Comparison of ENCODE assay signal across 8 cellular contexts in the genomic region with DNA sequence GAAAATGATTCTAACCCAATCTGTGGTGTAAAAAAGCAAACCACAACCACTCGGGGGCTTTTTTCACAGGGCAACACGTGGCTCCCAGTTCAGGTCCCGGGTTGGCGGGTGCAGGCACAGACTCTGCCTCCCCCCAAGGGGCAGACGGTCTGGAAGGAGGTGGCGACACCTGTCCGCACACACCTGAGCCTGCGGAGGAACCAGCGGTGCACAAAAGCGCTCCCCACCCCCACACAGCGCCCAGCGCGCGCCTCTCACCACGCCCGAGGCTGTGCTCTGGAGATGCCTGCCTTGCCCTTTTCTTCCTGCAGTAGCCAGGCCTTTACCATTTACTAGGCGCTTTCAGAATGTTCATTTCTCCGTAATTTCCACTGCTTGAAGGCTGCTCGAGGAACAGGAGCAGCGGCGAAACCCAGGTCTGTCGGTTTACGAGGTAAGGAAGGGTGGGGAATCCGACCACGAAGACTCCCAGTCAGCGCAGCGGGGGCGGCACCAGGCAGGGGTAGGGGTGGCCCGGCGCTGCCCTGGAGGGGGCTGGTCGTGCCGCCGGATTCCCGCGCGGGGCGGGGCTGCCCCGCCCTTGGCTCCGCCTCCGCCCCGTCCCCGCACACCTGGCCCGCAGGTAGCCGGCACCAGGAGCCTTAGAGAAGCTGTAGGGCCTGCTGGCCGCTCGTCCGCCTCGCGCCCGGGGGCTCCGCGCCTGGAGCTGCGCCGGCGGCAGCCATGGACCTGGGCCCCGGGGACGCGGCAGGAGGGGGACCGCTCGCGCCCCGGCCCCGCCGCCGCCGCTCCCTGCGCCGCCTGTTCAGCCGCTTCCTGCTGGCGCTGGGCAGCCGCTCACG. TPM values are rescaled to one million over a fixed set of nuclear protein-coding genes. Genes with fewer than 3 reads are reported as not detected.
DNase-seq lines count a peak whose midpoint lies in the region; ATAC-seq and TF ChIP-seq lines count a peak whose summit lies in the region.

A gene with protein sequence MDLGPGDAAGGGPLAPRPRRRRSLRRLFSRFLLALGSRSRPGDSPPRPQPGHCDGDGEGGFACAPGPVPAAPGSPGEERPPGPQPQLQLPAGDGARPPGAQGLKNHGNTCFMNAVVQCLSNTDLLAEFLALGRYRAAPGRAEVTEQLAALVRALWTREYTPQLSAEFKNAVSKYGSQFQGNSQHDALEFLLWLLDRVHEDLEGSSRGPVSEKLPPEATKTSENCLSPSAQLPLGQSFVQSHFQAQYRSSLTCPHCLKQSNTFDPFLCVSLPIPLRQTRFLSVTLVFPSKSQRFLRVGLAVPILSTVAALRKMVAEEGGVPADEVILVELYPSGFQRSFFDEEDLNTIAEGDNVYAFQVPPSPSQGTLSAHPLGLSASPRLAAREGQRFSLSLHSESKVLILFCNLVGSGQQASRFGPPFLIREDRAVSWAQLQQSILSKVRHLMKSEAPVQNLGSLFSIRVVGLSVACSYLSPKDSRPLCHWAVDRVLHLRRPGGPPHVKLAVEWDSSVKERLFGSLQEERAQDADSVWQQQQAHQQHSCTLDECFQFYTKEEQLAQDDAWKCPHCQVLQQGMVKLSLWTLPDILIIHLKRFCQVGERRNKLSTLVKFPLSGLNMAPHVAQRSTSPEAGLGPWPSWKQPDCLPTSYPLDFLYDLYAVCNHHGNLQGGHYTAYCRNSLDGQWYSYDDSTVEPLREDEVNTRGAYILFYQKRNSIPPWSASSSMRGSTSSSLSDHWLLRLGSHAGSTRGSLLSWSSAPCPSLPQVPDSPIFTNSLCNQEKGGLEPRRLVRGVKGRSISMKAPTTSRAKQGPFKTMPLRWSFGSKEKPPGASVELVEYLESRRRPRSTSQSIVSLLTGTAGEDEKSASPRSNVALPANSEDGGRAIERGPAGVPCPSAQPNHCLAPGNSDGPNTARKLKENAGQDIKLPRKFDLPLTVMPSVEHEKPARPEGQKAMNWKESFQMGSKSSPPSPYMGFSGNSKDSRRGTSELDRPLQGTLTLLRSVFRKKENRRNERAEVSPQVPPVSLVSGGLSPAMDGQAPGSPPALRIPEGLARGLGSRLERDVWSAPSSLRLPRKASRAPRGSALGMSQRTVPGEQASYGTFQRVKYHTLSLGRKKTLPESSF (plus strand): TSS at position 608 of the 842 bp plus-strand sequence. CDS start 116 bp downstream, at position 724.

- intact Hi-C loops in CD4-positive, alpha-beta memory T cell (cut with micrococcal nuclease), result no loop called here
- intact Hi-C loops in lower leg skin (cut with DNase I; ENCODE audit: low total_unique reads), result no loop called here

- no peak within 1 kb of the TSS for H3K9ac ChIP-seq in stomach smooth muscle (ENCODE audit: low read length in 2 of 2)

- H3K4me3 ChIP-seq in CD4-positive, alpha-beta memory T cell (ENCODE audit: low read length in 2 of 2), result peak within 1 kb of the TSS; percentile 11 to 47
- peak within 1 kb of the TSS; percentile 97 for H3K4me3 ChIP-seq in GM23338
- H3K4me3 ChIP-seq in lower leg skin (ENCODE audit: low read depth, poor library complexity, severe bottlenecking), result peak within 1 kb of the TSS; percentile 61
- peak within 1 kb of the TSS; percentile 55 to 67 for H3K4me3 ChIP-seq in stomach smooth muscle (ENCODE audit: low read length in 2 of 2)

- H3K4me1 Mint-ChIP-seq in CD4-positive, alpha-beta memory T cell, result peaks cover 4 to 13% (median 9%) of the 10 kb centered on the region in 4 donors
- H3K4me1 Mint-ChIP-seq in GM23338, result peaks cover 39% of the 10 kb centered on the region

- 0% methylated on average over 21 to 22 of the region's 72 CpGs for WGBS in lower leg skin, 2 donors

- peak; percentile 75 for ATAC-seq in GM23338

- H3K9me3 Mint-ChIP-seq in CD4-positive, alpha-beta memory T cell, result peaks cover 0 to 3% (median 0%) of the 10 kb centered on the region in 8 donors
- H3K9me3 Mint-ChIP-seq in GM23338, result no peaks in the 10 kb centered on the region

- H3K27me3 ChIP-seq in CD4-positive, alpha-beta memory T cell (ENCODE audit: insufficient read depth, low read length), result peaks cover 15% of the 10 kb centered on the region
- H3K27me3 ChIP-seq in GM23338 (ENCODE audit: insufficient read depth) (peaks cover 14% of the 10 kb centered on the region), stomach smooth muscle (ENCODE audit: control insufficient read depth in 1 of 2, insufficient read depth in 2 of 2, low read length in 2 of 2) (peaks cover 26% of the 10 kb centered on the region in 2 donors)

- POLR2A ChIA-PET in CD4-positive, alpha-beta memory T cell (lab: Charles Lee; ENCODE audit: partially characterized antibody), result no interaction called here

- DNase-seq in CD4-positive, alpha-beta memory T cell, result peak in 3 of 5 donors; percentile 2 to 12 (median 11)
- DNase-seq in GM23338 (ENCODE audit: low spot score), result peak; percentile 79
- peak; percentile 54 for DNase-seq in RKO (ENCODE audit: low spot score)
- peak; percentile 17 for DNase-seq in cerebellar cortex (ENCODE audit: low spot score)
- DNase-seq in lower leg skin (ENCODE audit: low spot score in 2 of 2), result peak in 1 of 2 donors; percentile 81
- no peak for DNase-seq in COR-L47 (lab: John Stamatoyannopoulos, UW)
- no peak for DNase-seq in cerebellar nuclear complex (lab: John Stamatoyannopoulos, UW)

- H3K4me2 ChIP-seq in GM23338, result peak within 1 kb of the TSS; percentile 99

- peaks cover 33 to 36% of the 10 kb centered on the region in 2 donors for H3K27me3 Mint-ChIP-seq in CD4-positive, alpha-beta memory T cell
- H3K27me3 Mint-ChIP-seq in GM23338 (ENCODE audit: insufficient read depth, low read depth, poor library complexity), result peaks cover 19% of the 10 kb centered on the region

- peaks cover 18% of the 10 kb centered on the region for H3K4me1 ChIP-seq in CD4-positive, alpha-beta memory T cell (ENCODE audit: insufficient read depth, low read length)
- H3K4me1 ChIP-seq in GM23338 (ENCODE audit: insufficient read depth) (peaks cover 23% of the 10 kb centered on the region), stomach smooth muscle (ENCODE audit: control insufficient read depth, insufficient read depth, low read length) (peaks cover 17% of the 10 kb centered on the region)

- H3K79me2 ChIP-seq in GM23338 (replicated peaks; ENCODE audit: insufficient read depth), result peaks cover 30% of the 10 kb centered on the region

- peak within 1 kb of the TSS; percentile 77 to 86 (median 84) for H3K4me3 Mint-ChIP-seq in CD4-positive, alpha-beta memory T cell
- H3K4me3 Mint-ChIP-seq in GM23338, result peak within 1 kb of the TSS; percentile 88

- TF ChIP-seq CTCF in GM23338 (conservative IDR thresholded peaks at IDR 0.05; ENCODE audit: low read depth in 2 of 2) (0 out of 4 replicates have a peak, but pooled peaks of 1 of the 2 experiments have one; percentile 4), lower leg skin (IDR thresholded peaks at IDR 0.05) (no peak)

- peaks cover 8% of the 10 kb centered on the region; the same call in 1 of the 2 replicates for H4K20me1 ChIP-seq in GM23338 (replicated peaks; ENCODE audit: insufficient read depth)

- H3K9me3 ChIP-seq in CD4-positive, alpha-beta memory T cell (ENCODE audit: control insufficient read depth in 1 of 2, low read length in 2 of 2), result no peaks in the 10 kb centered on the region
- no peaks in the 10 kb centered on the region for H3K9me3 ChIP-seq in stomach smooth muscle (ENCODE audit: control insufficient read depth in 2 of 2, low read length in 2 of 2)

- no peaks in the 10 kb centered on the region for H3K36me3 ChIP-seq in CD4-positive, alpha-beta memory T cell (ENCODE audit: insufficient read depth, low read length)
- H3K36me3 ChIP-seq in GM23338 (ENCODE audit: insufficient read depth) (no peaks in the 10 kb centered on the region), stomach smooth muscle (ENCODE audit: control insufficient read depth in 2 of 2, insufficient read depth in 2 of 2, low read length in 2 of 2) (no peaks in the 10 kb centered on the region)

- H3K27ac ChIP-seq in CD4-positive, alpha-beta memory T cell (ENCODE audit: low read depth, low read length), result no peak within 1 kb of the TSS
- H3K27ac ChIP-seq in GM23338 (ENCODE audit: low read depth) (peak within 1 kb of the TSS; percentile 98), stomach smooth muscle (ENCODE audit: low read length) (no peak within 1 kb of the TSS)

- no peak for TF ChIP-seq POLR2A in lower leg skin (IDR thresholded peaks at IDR 0.05)

- H3K27ac Mint-ChIP-seq in CD4-positive, alpha-beta memory T cell, result peak within 1 kb of the TSS in 1 of 7 donors; percentile 14
- H3K27ac Mint-ChIP-seq in GM23338, result peak within 1 kb of the TSS; percentile 97

- no peaks in the 10 kb centered on the region for H3K36me3 Mint-ChIP-seq in CD4-positive, alpha-beta memory T cell
- H3K36me3 Mint-ChIP-seq in GM23338 (ENCODE audit: low read depth), result 0 out of 3 replicates have a peak, but pooled peaks cover 4% of the 10 kb centered on the region

- CTCF ChIA-PET in CD4-positive, alpha-beta memory T cell (lab: Charles Lee; ENCODE audit: partially characterized antibody), result no interaction called here

- H3K9me2 ChIP-seq in GM23338 (ENCODE audit: insufficient read depth), result no peaks in the 10 kb centered on the region

- peak within 1 kb of the TSS; percentile 87 for H2AFZ ChIP-seq in GM23338

- H3F3A ChIP-seq in GM23338 (replicated peaks; ENCODE audit: low read depth), result 0 out of 2 replicates have a peak, but pooled peaks cover 4% of the 10 kb centered on the region

TF ChIP-seq in GM23338, 12 proteins besides CTCF, POLR2A, EP300 and RAD21:
- TF ChIP-seq ZNF331 (CRISPR knock-in tag; IDR thresholded peaks at IDR 0.05; ENCODE audit: low read depth), result peak; percentile 69
- no peak for TF ChIP-seq CREB1 (CRISPR knock-in tag; IDR thresholded peaks at IDR 0.05; ENCODE audit: low read depth)
- peak; percentile 66 for TF ChIP-seq POLR2AphosphoS5 (IDR thresholded peaks at IDR 0.05; ENCODE audit: low read depth)
TF ChIP-seq in GM23338: peak in this region for 2.

RNA-seq across cellular contexts. Expression of the gene that starts here (rescaled TPM):
- total RNA-seq in CD4-positive, alpha-beta memory T cell, result under 1 TPM; 0.17 to 0.22 TPM
- not detected for polyA plus RNA-seq in CD4-positive, alpha-beta memory T cell
- total RNA-seq in GM23338 (2014; rRNA removed; shearing (Covaris generic)), result 7.2 and 12.5 TPM in 2 replicates
- 5.5 and 5.7 TPM in 2 replicates for polyA plus RNA-seq in GM23338 (2016; fragmentation: Nextera tagmentation; extraction: Ambion mirVana)
- total RNA-seq in lower leg skin, result 1 to 10 TPM; 4.4 to 6.5 (median 4.4) TPM

Comparison
In these comparisons a context has a peak if more than half of its experiments do, and no peak if none do; other contexts are left out.
1. Peak in DNase-seq and H3K4me3 ChIP-seq in CD4-positive, alpha-beta memory T cell; RNA of the gene not detected or under 1 TPM.
2. DNase-seq: peak in GM23338 (single experiment), RKO (single experiment) and cerebellar cortex (single experiment); none in COR-L47 (single experiment) and cerebellar nuclear complex (0 of 2).
3. H3K4me3 ChIP-seq: peak in every context shown above with its lines; median percentile 97 in GM23338; 61 in lower leg skin; 61 in stomach smooth muscle; 29 in CD4-positive, alpha-beta memory T cell.